Comparison of ENCODE assay signal across 9 cellular contexts in the genomic region with DNA sequence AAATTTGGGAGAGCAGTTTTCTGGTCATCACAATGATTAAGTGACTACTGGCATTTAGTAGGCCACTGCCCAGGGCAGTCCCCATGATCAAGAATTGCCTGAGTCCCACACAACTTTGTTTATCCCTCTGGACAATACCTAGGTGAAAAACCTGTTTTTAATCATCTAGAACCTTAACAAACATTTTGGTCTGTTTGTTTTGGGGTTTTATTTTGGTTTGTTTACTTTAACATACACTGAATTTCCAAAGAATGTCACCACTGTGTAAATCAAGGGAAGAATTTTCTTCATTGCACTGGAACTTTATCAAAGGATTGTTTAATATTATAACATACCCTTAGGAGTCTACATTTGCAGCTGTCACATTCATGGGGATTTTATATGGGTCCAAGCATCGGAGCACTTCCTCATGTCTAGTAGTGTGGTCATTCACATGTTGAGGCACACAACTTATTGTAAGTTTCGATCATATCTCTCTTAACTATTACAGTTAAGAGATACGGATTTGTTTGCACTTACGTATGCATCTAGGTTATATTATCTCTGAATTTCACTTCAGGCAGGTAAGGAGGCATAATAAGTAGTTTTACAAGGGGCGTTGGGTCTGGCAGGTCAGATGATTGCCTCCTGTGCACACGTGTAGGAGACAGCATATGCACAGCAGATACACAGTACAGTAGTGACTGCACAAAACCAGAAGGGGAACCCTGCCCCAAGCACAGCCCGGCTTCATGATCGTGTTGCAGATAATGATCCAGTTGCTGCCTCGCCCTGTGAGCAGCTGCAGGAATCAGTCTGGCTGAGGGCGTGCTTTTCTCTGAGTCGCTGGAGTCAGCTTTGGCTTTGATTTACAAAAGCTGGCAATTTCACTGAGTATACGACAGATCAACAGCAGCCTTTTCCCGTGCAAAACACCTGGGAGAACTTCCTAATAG.
DNase-seq lines count a peak whose midpoint lies in the region; ATAC-seq lines count a peak whose summit lies in the region.
"Had no signal": no experiment of that assay in that cellular context is flagged by ENCODE, and none has a peak within 500 bp of the region (broad histone marks: within the 10 kb centered on the region; RNA-seq: fewer than 3 reads in every experiment).

No MANE protein-coding gene starts in this region.

- peaks cover 35 to 44% (median 42%) of the 10 kb centered on the region in 3 donors for H3K4me1 Mint-ChIP-seq in T-cell
- H3K4me1 Mint-ChIP-seq: activated B cell treated with CpG ODN at 0.5 μM for 24 hours had no signal

- H3K27me3 Mint-ChIP-seq in T-cell = no peaks in the 10 kb centered on the region

- no peaks in the 10 kb centered on the region for H3K36me3 Mint-ChIP-seq in T-cell

- POLR2A ChIA-PET in T-cell (lab: Charles Lee) = no interaction called here

- DNase-seq in AG08395 (ENCODE audit: low spot score) (peak; percentile 46), LHCN-M2 (ENCODE audit: low read depth) (peak; percentile 58), T-cell (peak in 33 of 34 experiments; percentile 20 to 60 (median 49)), fibroblast of peridontal ligament (ENCODE audit: extremely low read depth) (peak; percentile 16), NCI-H345 (lab: John Stamatoyannopoulos, UW) (no peak), HK-2 (ENCODE audit: unreplicated experiment) (no peak)
- DNase-seq in activated CD4-positive, CD25-positive, alpha-beta regulatory T cell (lab: John Stamatoyannopoulos, UW) = no peak
- DNase-seq: activated B cell treated with CpG ODN at 0.5 μM for 24 hours had no signal

- CTCF ChIA-PET in T-cell (lab: Charles Lee) = interaction anchor here in 1 of 2 donors (1.0 kb wide), 1 partner anchor 285 kb away, joined by 3 read pairs; no protein-coding TSS in a partner anchor

- H3K9me3 Mint-ChIP-seq in T-cell = peaks cover 0 to 4% (median 0%) of the 10 kb centered on the region in 3 donors
- H3K9me3 Mint-ChIP-seq: activated B cell treated with CpG ODN at 0.5 μM for 24 hours had no signal

- peak overlapping the region in 2 of 3 donors; percentile 23 to 24 for H3K4me3 Mint-ChIP-seq in T-cell
- H3K4me3 Mint-ChIP-seq: activated B cell treated with CpG ODN at 0.5 μM for 24 hours had no signal

- peak; percentile 64 to 98 (median 94) for ATAC-seq in T-cell (replicated peaks in 1 of 4)
- no peak for ATAC-seq in HG02571 (IDR thresholded peaks at IDR 0.05; ENCODE audit: unreplicated experiment)

- peak overlapping the region; percentile 34 to 55 for H3K27ac Mint-ChIP-seq in T-cell
- H3K27ac Mint-ChIP-seq: activated B cell treated with CpG ODN at 0.5 μM for 24 hours had no signal

Comparison
In these comparisons a context has a peak if more than half of its experiments do, and no peak if none do; other contexts are left out.
1. DNase-seq: peak in AG08395 (single experiment), LHCN-M2 (single experiment), T-cell (33 of 34) and fibroblast of peridontal ligament (single experiment); none in NCI-H345 (single experiment), HK-2 (single experiment) and activated CD4-positive, CD25-positive, alpha-beta regulatory T cell (0 of 4).